In the genomic region with DNA sequence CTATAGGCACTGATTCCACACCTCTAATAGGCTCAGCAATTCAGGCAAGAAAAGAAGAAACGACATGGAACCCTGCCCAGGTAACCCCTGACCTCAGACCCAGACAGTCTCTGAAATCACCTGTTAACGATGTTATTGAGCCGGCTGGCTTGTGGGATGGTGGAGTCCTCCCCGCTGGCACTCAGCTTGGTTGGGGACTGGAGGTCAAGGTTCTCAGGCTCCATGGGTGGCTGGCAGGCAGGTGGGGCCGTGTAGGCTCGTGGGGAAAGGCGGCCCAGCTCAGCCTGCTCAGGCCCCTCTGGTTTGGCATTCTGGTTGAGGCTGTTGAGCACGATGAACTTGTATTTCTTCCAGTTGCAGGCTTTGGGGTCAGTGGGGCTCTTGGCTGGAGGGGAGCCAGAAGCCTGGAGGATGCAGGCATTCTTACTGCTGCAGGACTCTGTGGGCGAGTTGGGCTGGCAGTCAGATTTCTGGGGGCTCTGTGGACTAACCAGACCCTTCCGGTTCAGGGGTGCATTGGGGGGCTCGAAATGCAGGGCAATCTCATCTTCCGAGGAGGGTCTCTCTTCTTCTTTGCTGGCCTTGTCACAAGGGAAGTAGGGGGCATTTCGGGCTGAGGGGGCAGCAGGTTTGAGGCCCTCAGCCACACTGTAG, we compare ENCODE assay signal across 20 cellular contexts. TPM values are rescaled to one million over a fixed set of nuclear protein-coding genes. Genes with fewer than 3 reads are reported as not detected.
DNase-seq lines count a peak whose midpoint lies in the region; ATAC-seq, FAIRE-seq and TF ChIP-seq lines count a peak whose summit lies in the region.
"Had no signal": no experiment of that assay in that cellular context is flagged by ENCODE, and none has a peak within 500 bp of the region (broad histone marks: within the 10 kb centered on the region; RNA-seq: fewer than 3 reads in every experiment).

No MANE protein-coding gene starts in this region.

- H3K4me3 ChIP-seq in left ventricle myocardium inferior (no peak overlapping the region), breast epithelium (peak overlapping the region in 1 of 3 donors; percentile 17), HepG2 (replicated peaks in 1 of 3; ENCODE audit: insufficient read depth in 1 of 3, low read depth in 2 of 3, low read length in 3 of 3) (no peak overlapping the region)
- H3K4me3 ChIP-seq: GM23338, K562 had no signal

- TF ChIP-seq CTCF in left ventricle myocardium inferior (IDR thresholded peaks at IDR 0.05; ENCODE audit: borderline replicate concordance) (no peak), breast epithelium (IDR thresholded peaks at IDR 0.05) (no peak), HepG2 (CRISPR knock-in tag; IDR thresholded peaks at IDR 0.05) (no peak)

- no peak for TF ChIP-seq EP300 in HepG2 (IDR thresholded peaks at IDR 0.05; ENCODE audit: low read depth in 2 of 2, low read length in 2 of 2)
- no peak for TF ChIP-seq EP300 in HepG2 (CRISPR knock-in tag; IDR thresholded peaks at IDR 0.05; ENCODE audit: borderline replicate concordance)

- intact Hi-C loops in left ventricle myocardium inferior (cut with micrococcal nuclease) (no loop called here), Right ventricle myocardium superior (cut with DNase I) (no loop called here), breast epithelium (cut with DNase I; ENCODE audit: low total_unique reads) (no loop called here), HepG2 (cut with micrococcal nuclease; ENCODE audit: unreplicated experiment) (no loop called here)

- no peak overlapping the region for H3K9ac ChIP-seq in HepG2 (ENCODE audit: insufficient read depth, low read depth, low read length)

- no peak for DNase-seq in left ventricle myocardium inferior
- DNase-seq in Right ventricle myocardium superior, result no peak
- no peak for DNase-seq in breast epithelium (ENCODE audit: low spot score in 2 of 2)
- no peak for DNase-seq in HepG2 (ENCODE audit: low spot score)
- no peak for DNase-seq in H4 (ENCODE audit: low spot score)
- DNase-seq in GM03348 (ENCODE audit: low spot score), result no peak
- DNase-seq: 8988T, DMS 273 treated with DMSO at 0.1 percent for 48 hours, GDM1, NCI-H187 treated with DMSO at 0.1 percent for 48 hours, NCI-H226, NCI-H524 treated with DMSO at 0.1 percent for 48 hours had no signal

- peaks cover 51% of the 10 kb centered on the region for H3K4me1 ChIP-seq in left ventricle myocardium inferior
- no peaks in the 10 kb centered on the region for H3K4me1 ChIP-seq in breast epithelium
- H3K4me1 ChIP-seq in HepG2 (ENCODE audit: insufficient read depth, low read length), result no peaks in the 10 kb centered on the region

- in situ Hi-C loops in HepG2 (cut with HindIII; ENCODE audit: extremely low pct_ligation_motif_present, low pct_unique_long_range_greater_than_20kb), result loop anchor here (25.0 kb wide), 3 partner anchors 683 to 1008 kb away; no protein-coding TSS in a partner anchor

- 92% methylated on average over 9 of the region's 13 CpGs for WGBS in HepG2 (ENCODE audit: low lambda C conversion rate)

- peaks cover 26% of the 10 kb centered on the region; the same call in 1 of the 2 replicates for H4K20me1 ChIP-seq in HepG2 (ENCODE audit: insufficient read depth, low read length)

- peaks cover 7% of the 10 kb centered on the region for H3K79me2 ChIP-seq in HepG2 (ENCODE audit: insufficient read depth, low read length)

- H3K27ac ChIP-seq in left ventricle myocardium inferior (replicated peaks), result peak overlapping the region; percentile 10
- peak overlapping the region; percentile 55 to 80 for H3K27ac ChIP-seq in breast epithelium
- H3K27ac ChIP-seq in HepG2 (ENCODE audit: extremely low read length, insufficient read depth, low read length), result no peak overlapping the region

- H3K27me3 ChIP-seq in left ventricle myocardium inferior (ENCODE audit: low read depth), result no peaks in the 10 kb centered on the region
- no peaks in the 10 kb centered on the region for H3K27me3 ChIP-seq in breast epithelium
- no peaks in the 10 kb centered on the region for H3K27me3 ChIP-seq in HepG2 (ENCODE audit: control insufficient read depth in 1 of 2, insufficient read depth in 2 of 2, low read length in 2 of 2)

- TSS peak; percentile 2 for BruUV-seq in HepG2 (replicated peaks; lab: Mats Ljungman, UMichigan)

- no peak overlapping the region for H3K4me2 ChIP-seq in HepG2 (ENCODE audit: low read depth, low read length)
- H3K4me2 ChIP-seq: GM23338 had no signal

- no peak for FAIRE-seq in HepG2 (lab: Jason Lieb, UNC)
- FAIRE-seq: K562 had no signal

- POLR2A ChIA-PET in HepG2 (lab: Yijun Ruan, JAX), result no interaction called here

- no peak overlapping the region for H2AFZ ChIP-seq in HepG2 (ENCODE audit: low read length)
- H2AFZ ChIP-seq: GM23338 had no signal

- CTCF ChIA-PET in HepG2 (lab: Yijun Ruan, JAX; ENCODE audit: low intra/inter-chr PET ratio, low total read pairs), result no interaction called here

- TF ChIP-seq POLR2A in breast epithelium (IDR thresholded peaks at IDR 0.05) (no peak), HepG2 (IDR thresholded peaks at IDR 0.05; ENCODE audit: insufficient read depth in 1 of 2, low read depth in 2 of 2, low read length in 2 of 2) (0 out of 4 replicates have a peak, but pooled peaks of 1 of the 2 experiments have one; percentile 8)

- peaks cover 100% of the 10 kb centered on the region for H3K36me3 ChIP-seq in left ventricle myocardium inferior
- peaks cover 34% of the 10 kb centered on the region for H3K36me3 ChIP-seq in breast epithelium
- H3K36me3 ChIP-seq in HepG2 (replicated peaks in 1 of 2; ENCODE audit: control insufficient read depth in 1 of 2, insufficient read depth in 2 of 2, low read length in 2 of 2), result peaks cover 67 to 98% of the 10 kb centered on the region in 2 experiments

- H3K9me3 ChIP-seq in left ventricle myocardium inferior (replicated peaks) (no peaks in the 10 kb centered on the region), breast epithelium (no peaks in the 10 kb centered on the region), HepG2 (ENCODE audit: low read length) (no peaks in the 10 kb centered on the region)

- no peak for ATAC-seq in Right ventricle myocardium superior (ENCODE audit: poor library complexity)
- no peak for ATAC-seq in HepG2
- ATAC-seq in HG03520 (IDR thresholded peaks at IDR 0.05; ENCODE audit: unreplicated experiment), result no peak
- ATAC-seq in GM21723 (IDR thresholded peaks at IDR 0.05; ENCODE audit: unreplicated experiment), result no peak
- ATAC-seq: GM23338, HCT116, K562, Panc1 had no signal

- TF ChIP-seq RAD21 in HepG2 (CRISPR knock-in tag; IDR thresholded peaks at IDR 0.05), result no peak

RNA-seq across cellular contexts. Expression of a gene that starts 16.2 kb away (rescaled TPM):
- total RNA-seq in left ventricle myocardium inferior, result 47.7 TPM
- 82.1 TPM for total RNA-seq in Right ventricle myocardium superior
- total RNA-seq in breast epithelium, result 100 to 1,000 TPM; 281 to 346 (median 283) TPM
- total RNA-seq in HepG2 (2016; rRNA removed; fragmentation: Illumina TruSeq; extraction: Trizol), result 20.3 and 21.2 TPM in 2 replicates
- total RNA-seq in HepG2 (2016; cell fraction: cytosol; rRNA removed; fragmentation: Illumina TruSeq; extraction: Trizol; ENCODE audit: low read depth), result 5.3 and 5.8 TPM in 2 replicates
- 12.4 and 21.0 TPM in 2 replicates for total RNA-seq in HepG2 (2016; cell fraction: insoluble cytoplasmic fraction; rRNA removed; fragmentation: Illumina TruSeq; extraction: Trizol)
- total RNA-seq in HepG2 (2016; cell fraction: membrane; rRNA removed; fragmentation: Illumina TruSeq; extraction: Trizol), result 8.3 and 11.0 TPM in 2 replicates
- 25.9 and 29.9 TPM in 2 replicates for total RNA-seq in HepG2 (2016; cell fraction: nucleus; rRNA removed; fragmentation: Illumina TruSeq; extraction: Trizol)
- polyA plus RNA-seq in HepG2 (2011; rRNA removed), result 53.7 and 67.5 TPM in 2 replicates
- 18.9 and 19.0 TPM in 2 replicates for polyA plus RNA-seq in HepG2 (2011; cell fraction: cytosol; rRNA removed)
- polyA plus RNA-seq in HepG2 (2011; cell fraction: nucleus; rRNA removed), result 286 and 355 TPM in 2 replicates
- polyA plus RNA-seq in HepG2 (2012), result 95.9 and 236 TPM in 2 replicates
- polyA plus RNA-seq in HepG2 (2016; cell fraction: cytosol; fragmentation: Illumina TruSeq; extraction: Trizol; ENCODE audit: low read depth), result 1.1 and 1.4 TPM in 2 replicates
- 19.4 and 26.5 TPM in 2 replicates for polyA plus RNA-seq in HepG2 (2016; cell fraction: insoluble cytoplasmic fraction; fragmentation: Illumina TruSeq; extraction: Trizol; ENCODE audit: low read depth)
- polyA plus RNA-seq in HepG2 (2016; cell fraction: membrane; fragmentation: Illumina TruSeq; extraction: Trizol; ENCODE audit: low read depth), result 3.5 and 4.8 TPM in 2 replicates
- 95.1 and 111 TPM in 2 replicates for polyA plus RNA-seq in HepG2 (2016; cell fraction: nucleus; fragmentation: Illumina TruSeq; extraction: Trizol; ENCODE audit: insufficient read depth, low read depth)
- polyA minus RNA-seq in HepG2 (2011; rRNA and poly(A)+ RNA removed; ENCODE audit: low replicate concordance), result 16.4 and 68.3 TPM in 2 replicates
- polyA minus RNA-seq in HepG2 (2011; cell fraction: cytosol; rRNA and poly(A)+ RNA removed), result 22.3 and 35.5 TPM in 2 replicates
- 81.2 and 114 TPM in 2 replicates for polyA minus RNA-seq in HepG2 (2011; cell fraction: nucleus; rRNA and poly(A)+ RNA removed)
- 5.8 and 9.0 TPM in 2 replicates for total RNA-seq in H4 (2014; rRNA removed; shearing (Covaris generic))

RNA-seq across cellular contexts. Expression of a gene that starts 26.7 kb away (rescaled TPM):
- total RNA-seq in left ventricle myocardium inferior (not detected), Right ventricle myocardium superior (not detected), breast epithelium (not detected), HepG2 (2016; rRNA removed; fragmentation: Illumina TruSeq; extraction: Trizol) (not detected in 2 replicates)
- total RNA-seq in HepG2 (2016; cell fraction: cytosol; rRNA removed; fragmentation: Illumina TruSeq; extraction: Trizol; ENCODE audit: low read depth), result not detected in 2 replicates
- not detected in 2 replicates for total RNA-seq in HepG2 (2016; cell fraction: insoluble cytoplasmic fraction; rRNA removed; fragmentation: Illumina TruSeq; extraction: Trizol)
- total RNA-seq in HepG2 (2016; cell fraction: membrane; rRNA removed; fragmentation: Illumina TruSeq; extraction: Trizol), result not detected in 2 replicates
- total RNA-seq in HepG2 (2016; cell fraction: nucleus; rRNA removed; fragmentation: Illumina TruSeq; extraction: Trizol), result not detected in 2 replicates
- not detected in 2 replicates for polyA plus RNA-seq in HepG2 (2011; rRNA removed)
- not detected in 2 replicates for polyA plus RNA-seq in HepG2 (2011; cell fraction: cytosol; rRNA removed)
- not detected in 2 replicates for polyA plus RNA-seq in HepG2 (2011; cell fraction: nucleus; rRNA removed)
- not detected in 2 replicates for polyA plus RNA-seq in HepG2 (2012)
- not detected in 2 replicates for polyA plus RNA-seq in HepG2 (2016; cell fraction: cytosol; fragmentation: Illumina TruSeq; extraction: Trizol; ENCODE audit: low read depth)
- not detected in 2 replicates for polyA plus RNA-seq in HepG2 (2016; cell fraction: insoluble cytoplasmic fraction; fragmentation: Illumina TruSeq; extraction: Trizol; ENCODE audit: low read depth)
- polyA plus RNA-seq in HepG2 (2016; cell fraction: membrane; fragmentation: Illumina TruSeq; extraction: Trizol; ENCODE audit: low read depth), result not detected in 2 replicates
- polyA plus RNA-seq in HepG2 (2016; cell fraction: nucleus; fragmentation: Illumina TruSeq; extraction: Trizol; ENCODE audit: insufficient read depth, low read depth), result not detected in 2 replicates
- 0.19 TPM in 1 of 2 replicates, not detected in the other for polyA minus RNA-seq in HepG2 (2011; rRNA and poly(A)+ RNA removed; ENCODE audit: low replicate concordance)
- polyA minus RNA-seq in HepG2 (2011; cell fraction: cytosol; rRNA and poly(A)+ RNA removed), result not detected in 2 replicates
- not detected in 2 replicates for polyA minus RNA-seq in HepG2 (2011; cell fraction: nucleus; rRNA and poly(A)+ RNA removed)
- total RNA-seq in H4 (2014; rRNA removed; shearing (Covaris generic)), result not detected in 2 replicates
- total RNA-seq: Daoy, GM23338, K562 had no signal
- polyA plus RNA-seq: AG04450, GM23338, K562 had no signal

RNA-seq across cellular contexts. Expression of a gene that starts 58.9 kb away (rescaled TPM):
- total RNA-seq in left ventricle myocardium inferior (not detected), Right ventricle myocardium superior (not detected), breast epithelium (not detected), HepG2 (2016; rRNA removed; fragmentation: Illumina TruSeq; extraction: Trizol) (not detected in 2 replicates)
- not detected in 2 replicates for total RNA-seq in HepG2 (2016; cell fraction: cytosol; rRNA removed; fragmentation: Illumina TruSeq; extraction: Trizol; ENCODE audit: low read depth)
- not detected in 2 replicates for total RNA-seq in HepG2 (2016; cell fraction: insoluble cytoplasmic fraction; rRNA removed; fragmentation: Illumina TruSeq; extraction: Trizol)
- not detected in 2 replicates for total RNA-seq in HepG2 (2016; cell fraction: membrane; rRNA removed; fragmentation: Illumina TruSeq; extraction: Trizol)
- not detected in 2 replicates for total RNA-seq in HepG2 (2016; cell fraction: nucleus; rRNA removed; fragmentation: Illumina TruSeq; extraction: Trizol)
- polyA plus RNA-seq in HepG2 (2011; rRNA removed), result not detected in 2 replicates
- polyA plus RNA-seq in HepG2 (2011; cell fraction: cytosol; rRNA removed), result not detected in 2 replicates
- not detected in 2 replicates for polyA plus RNA-seq in HepG2 (2011; cell fraction: nucleus; rRNA removed)
- polyA plus RNA-seq in HepG2 (2012), result not detected in 2 replicates
- polyA plus RNA-seq in HepG2 (2016; cell fraction: cytosol; fragmentation: Illumina TruSeq; extraction: Trizol; ENCODE audit: low read depth), result not detected in 2 replicates
- not detected in 2 replicates for polyA plus RNA-seq in HepG2 (2016; cell fraction: insoluble cytoplasmic fraction; fragmentation: Illumina TruSeq; extraction: Trizol; ENCODE audit: low read depth)
- not detected in 2 replicates for polyA plus RNA-seq in HepG2 (2016; cell fraction: membrane; fragmentation: Illumina TruSeq; extraction: Trizol; ENCODE audit: low read depth)
- polyA plus RNA-seq in HepG2 (2016; cell fraction: nucleus; fragmentation: Illumina TruSeq; extraction: Trizol; ENCODE audit: insufficient read depth, low read depth), result not detected in 2 replicates
- polyA minus RNA-seq in HepG2 (2011; rRNA and poly(A)+ RNA removed; ENCODE audit: low replicate concordance), result not detected in 2 replicates
- not detected in 2 replicates for polyA minus RNA-seq in HepG2 (2011; cell fraction: cytosol; rRNA and poly(A)+ RNA removed)
- not detected in 2 replicates for polyA minus RNA-seq in HepG2 (2011; cell fraction: nucleus; rRNA and poly(A)+ RNA removed)
- total RNA-seq in H4 (2014; rRNA removed; shearing (Covaris generic)), result not detected in 2 replicates
- total RNA-seq: Daoy, GM23338, K562 had no signal
- polyA plus RNA-seq: AG04450, K562 had no signal
